Comparison of ENCODE assay signal across 9 cellular contexts in genomic region chr6:33126101-33126714, GRCh38. TPM values are rescaled to one million over a fixed set of nuclear protein-coding genes. Genes with fewer than 3 reads are reported as not detected.
DNase-seq lines count a peak whose midpoint lies in the region; ATAC-seq lines count a peak whose summit lies in the region.
"Had no signal": no experiment of that assay in that cellular context is flagged by ENCODE, and none has a peak within 500 bp of the region (broad histone marks: within the 10 kb centered on the region; RNA-seq: fewer than 3 reads in every experiment).

No MANE protein-coding gene starts in this region.

- no peaks in the 10 kb centered on the region for H3K36me3 Mint-ChIP-seq in activated CD4-positive, alpha-beta T cell treated with anti-CD3 and anti-CD28 coated beads, Interleukin-2, amount 10 ng/mL, durations not matched to agents 24 days and 14 days (ENCODE audit: low read depth)
- H3K36me3 Mint-ChIP-seq in stimulated activated effector memory CD8-positive, alpha-beta T cell treated with anti-CD3 and anti-CD28 coated beads, Interleukin-12 subunit alpha, Interleukin-12 subunit beta, amount 100 ng/mL, for 72 hours: no peaks in the 10 kb centered on the region

- H3K4me1 ChIP-seq in mesendoderm (ENCODE audit: control insufficient read depth, low read depth, low read length): no peaks in the 10 kb centered on the region

- H2BK5ac ChIP-seq in mesendoderm (ENCODE audit: low read length): no peak overlapping the region

- H3K79me2 ChIP-seq in mesendoderm (ENCODE audit: control insufficient read depth, insufficient read depth, low read length): peaks cover 12% of the 10 kb centered on the region

- H3K4ac ChIP-seq in mesendoderm (ENCODE audit: low read depth, low read length): no peak overlapping the region

- peak; percentile 57 for ATAC-seq in stimulated activated effector memory CD8-positive, alpha-beta T cell treated with anti-CD3 and anti-CD28 coated beads, Interleukin-12 subunit alpha, Interleukin-12 subunit beta, amount 100 ng/mL, for 72 hours
- no peak for ATAC-seq in HG03342 (IDR thresholded peaks at IDR 0.05; ENCODE audit: unreplicated experiment)
- no peak for ATAC-seq in GM21825 (IDR thresholded peaks at IDR 0.05; ENCODE audit: unreplicated experiment)

- no CpG with 5 or more reads among the region's 5 CpGs for WGBS in mesendoderm (ENCODE audit: extremely low coverage, insufficient coverage, low lambda C conversion rate)

- H3K56ac ChIP-seq in mesendoderm (ENCODE audit: low read length): no peak overlapping the region

- H3K79me1 ChIP-seq in mesendoderm (ENCODE audit: low read length): peaks cover 5% of the 10 kb centered on the region

- no peak overlapping the region for H3K4me3 ChIP-seq in mesendoderm (ENCODE audit: low read length)

- H3K27me3 Mint-ChIP-seq in activated CD4-positive, alpha-beta T cell treated with anti-CD3 and anti-CD28 coated beads, Interleukin-2, amount 10 ng/mL, durations not matched to agents 24 days and 14 days: peaks cover 6% of the 10 kb centered on the region

- no peak overlapping the region for H2BK15ac ChIP-seq in mesendoderm (replicated peaks; ENCODE audit: low read depth)

- H3K4me1 Mint-ChIP-seq in activated CD4-positive, alpha-beta T cell treated with anti-CD3 and anti-CD28 coated beads, Interleukin-2, amount 10 ng/mL, durations not matched to agents 24 days and 14 days: peaks cover 11% of the 10 kb centered on the region
- no peaks in the 10 kb centered on the region for H3K4me1 Mint-ChIP-seq in stimulated activated effector memory CD8-positive, alpha-beta T cell treated with anti-CD3 and anti-CD28 coated beads, Interleukin-12 subunit alpha, Interleukin-12 subunit beta, amount 100 ng/mL, for 72 hours

- intact Hi-C loops in activated CD4-positive, alpha-beta T cell treated with anti-CD3 and anti-CD28 coated beads, Interleukin-2, amount 10 ng/mL, durations not matched to agents 24 days and 14 days (cut with micrococcal nuclease): no loop called here

- no peak overlapping the region for H3K27ac Mint-ChIP-seq in activated CD4-positive, alpha-beta T cell treated with anti-CD3 and anti-CD28 coated beads, Interleukin-2, amount 10 ng/mL, durations not matched to agents 24 days and 14 days
- H3K27ac Mint-ChIP-seq in stimulated activated effector memory CD8-positive, alpha-beta T cell treated with anti-CD3 and anti-CD28 coated beads, Interleukin-12 subunit alpha, Interleukin-12 subunit beta, amount 100 ng/mL, for 72 hours: no peak overlapping the region
- H3K27ac Mint-ChIP-seq: T-helper 1 cell treated with Interleukin-12 subunit alpha and Interleukin-12 subunit beta and Interleukin-4 antibody, amounts not matched to agents 30 μg/mL and 1 μg/mL, for 36 hours had no signal

- H3K4me3 Mint-ChIP-seq in activated CD4-positive, alpha-beta T cell treated with anti-CD3 and anti-CD28 coated beads, Interleukin-2, amount 10 ng/mL, durations not matched to agents 24 days and 14 days: no peak overlapping the region
- no peak overlapping the region for H3K4me3 Mint-ChIP-seq in stimulated activated effector memory CD8-positive, alpha-beta T cell treated with anti-CD3 and anti-CD28 coated beads, Interleukin-12 subunit alpha, Interleukin-12 subunit beta, amount 100 ng/mL, for 72 hours
- H3K4me3 Mint-ChIP-seq: T-helper 1 cell treated with Interleukin-12 subunit alpha and Interleukin-12 subunit beta and Interleukin-4 antibody, amounts not matched to agents 30 μg/mL and 1 μg/mL, for 36 hours had no signal

- H3K4me2 ChIP-seq in mesendoderm (ENCODE audit: low read length): no peak overlapping the region

- no peak overlapping the region for H2AK5ac ChIP-seq in mesendoderm (ENCODE audit: low read length)

- H3K36me3 ChIP-seq in mesendoderm (ENCODE audit: control insufficient read depth, insufficient read depth, low read length): peaks cover 3% of the 10 kb centered on the region

- no peak overlapping the region for H3K23ac ChIP-seq in mesendoderm (ENCODE audit: low read length)

- no peak overlapping the region for H3K27ac ChIP-seq in mesendoderm (ENCODE audit: low read depth, low read length)

- H4K8ac ChIP-seq in mesendoderm (ENCODE audit: low read depth, low read length): no peak overlapping the region

- no peak overlapping the region for H4K5ac ChIP-seq in mesendoderm (ENCODE audit: low read length)

- H3K9ac ChIP-seq in mesendoderm (ENCODE audit: low read length): no peak overlapping the region

- H2BK120ac ChIP-seq in mesendoderm (ENCODE audit: low read depth, low read length): no peak overlapping the region

- H3K18ac ChIP-seq in mesendoderm (ENCODE audit: low read length): no peak overlapping the region

- no peaks in the 10 kb centered on the region for H3K9me3 Mint-ChIP-seq in activated CD4-positive, alpha-beta T cell treated with anti-CD3 and anti-CD28 coated beads, Interleukin-2, amount 10 ng/mL, durations not matched to agents 24 days and 14 days
- peaks cover 5% of the 10 kb centered on the region for H3K9me3 Mint-ChIP-seq in stimulated activated effector memory CD8-positive, alpha-beta T cell treated with anti-CD3 and anti-CD28 coated beads, Interleukin-12 subunit alpha, Interleukin-12 subunit beta, amount 100 ng/mL, for 72 hours

- H3K27me3 ChIP-seq in mesendoderm (ENCODE audit: insufficient read depth, low read length, poor library complexity): no peaks in the 10 kb centered on the region

- DNase-seq in ELR (ENCODE audit: low read depth): peak; percentile 69
- DNase-seq in NAMALWA (ENCODE audit: low spot score): peak; percentile 66
- peak; percentile 88 for DNase-seq in activated CD4-positive, alpha-beta T cell treated with anti-CD3 and anti-CD28 coated beads, Interleukin-2, amount 10 ng/mL, durations not matched to agents 24 days and 14 days
- peak; percentile 51 for DNase-seq in effector CD4-positive, alpha-beta T cell
- DNase-seq in mesendoderm: peak; percentile 68
- DNase-seq in stimulated activated effector memory CD8-positive, alpha-beta T cell treated with anti-CD3 and anti-CD28 coated beads, Interleukin-12 subunit alpha, Interleukin-12 subunit beta, amount 100 ng/mL, for 72 hours (ENCODE audit: low spot score in 2 of 2): peak; percentile 55 to 81

RNA-seq across cellular contexts. Expression of gene HLA-DPB1, which starts 50.4 kb away (rescaled TPM):
- 4.7 and 6.2 TPM in 2 replicates for total RNA-seq in activated CD4-positive, alpha-beta T cell treated with anti-CD3 and anti-CD28 coated beads, Interleukin-2, amount 10 ng/mL, durations not matched to agents 24 days and 14 days
- 27.2 TPM for polyA plus RNA-seq in mesendoderm (2013, experiment 1 of 2)
- 28.0 TPM for polyA plus RNA-seq in mesendoderm (2013, experiment 2 of 2)

RNA-seq across cellular contexts. Expression of gene HLA-DPA1, which starts 52.8 kb away (rescaled TPM):
- 38.5 and 42.6 TPM in 2 replicates for total RNA-seq in activated CD4-positive, alpha-beta T cell treated with anti-CD3 and anti-CD28 coated beads, Interleukin-2, amount 10 ng/mL, durations not matched to agents 24 days and 14 days
- 4.9 TPM for polyA plus RNA-seq in mesendoderm (2013, experiment 1 of 2)
- polyA plus RNA-seq in mesendoderm (2013, experiment 2 of 2): 4.7 TPM
